Comparison of ENCODE assay signal across 24 cellular contexts in the genomic region with DNA sequence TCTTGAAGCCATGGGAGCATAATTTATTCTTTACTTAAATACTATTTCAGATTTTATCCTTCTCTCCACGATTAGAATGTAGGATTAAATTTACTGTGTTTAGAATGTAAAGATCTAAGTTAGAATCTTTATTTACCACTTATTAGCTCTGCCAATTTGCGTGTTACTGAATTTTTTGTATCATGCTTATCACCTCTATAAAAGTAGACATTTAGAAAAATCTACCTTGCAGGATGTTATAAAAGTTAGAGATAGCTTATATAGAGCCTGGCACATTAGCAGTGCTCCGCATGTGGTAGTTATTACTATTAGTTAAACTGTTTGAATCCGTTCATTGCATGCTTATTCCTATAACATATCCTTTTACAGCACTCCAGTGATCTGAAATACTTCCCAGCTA.
"Had no signal": no experiment of that assay in that cellular context is flagged by ENCODE, and none has a peak within 500 bp of the region (broad histone marks: within the 10 kb centered on the region; RNA-seq: fewer than 3 reads in every experiment).

No MANE protein-coding gene starts in this region.

- H3K27ac Mint-ChIP-seq: activated CD4-positive, alpha-beta memory T cell treated with anti-CD3 and anti-CD28 coated beads, Interleukin-2, amount 10 ng/mL, durations not matched to agents 7 days and 5 days; activated CD4-positive, alpha-beta T cell treated with anti-CD3 and anti-CD28 coated beads, Interleukin-2, amount 10 ng/mL, durations not matched to agents 7 days and 5 days; activated naive CD8-positive, alpha-beta T cell; activated T-cell treated with anti-CD3 and anti-CD28 coated beads, Interleukin-2, amount 50 U/mL, for 24 hours; activated T-cell treated with anti-CD3 and anti-CD28 coated beads, Interleukin-2, amount 50 U/mL, for 72 hours; WTC11 had no signal

- H3K4me3 Mint-ChIP-seq: activated CD4-positive, alpha-beta memory T cell treated with anti-CD3 and anti-CD28 coated beads, Interleukin-2, amount 10 ng/mL, durations not matched to agents 7 days and 5 days; activated CD4-positive, alpha-beta T cell treated with anti-CD3 and anti-CD28 coated beads, Interleukin-2, amount 10 ng/mL, durations not matched to agents 7 days and 5 days; activated naive CD8-positive, alpha-beta T cell; activated T-cell treated with anti-CD3 and anti-CD28 coated beads, Interleukin-2, amount 50 U/mL, for 24 hours; activated T-cell treated with anti-CD3 and anti-CD28 coated beads, Interleukin-2, amount 50 U/mL, for 72 hours; central memory CD8-positive, alpha-beta T cell; WTC11 had no signal

- H3K36me3 ChIP-seq: brain microvascular endothelial cell, heart left ventricle had no signal

- H3K9me3 Mint-ChIP-seq: activated CD4-positive, alpha-beta memory T cell treated with anti-CD3 and anti-CD28 coated beads, Interleukin-2, amount 10 ng/mL, durations not matched to agents 7 days and 5 days; activated CD4-positive, alpha-beta T cell treated with anti-CD3 and anti-CD28 coated beads, Interleukin-2, amount 10 ng/mL, durations not matched to agents 7 days and 5 days; central memory CD8-positive, alpha-beta T cell; WTC11 had no signal

- H3K27me3 ChIP-seq: brain microvascular endothelial cell, heart left ventricle had no signal

- H3K4me3 ChIP-seq: heart left ventricle had no signal

- ATAC-seq: activated T-cell treated with anti-CD3 and anti-CD28 coated beads, Interleukin-2, amount 50 U/mL, for 72 hours; esophagus mucosa; heart left ventricle; WTC11 had no signal

- H3K27ac ChIP-seq: brain microvascular endothelial cell, heart left ventricle had no signal

- H3K27me3 Mint-ChIP-seq: activated CD4-positive, alpha-beta T cell treated with anti-CD3 and anti-CD28 coated beads, Interleukin-2, amount 10 ng/mL, durations not matched to agents 7 days and 5 days; activated naive CD8-positive, alpha-beta T cell; activated T-cell treated with anti-CD3 and anti-CD28 coated beads, Interleukin-2, amount 50 U/mL, for 24 hours; central memory CD8-positive, alpha-beta T cell had no signal

- H3K36me3 Mint-ChIP-seq: activated naive CD8-positive, alpha-beta T cell; WTC11 had no signal

- H3K4me1 ChIP-seq: heart left ventricle had no signal

- DNase-seq: activated CD4-positive, alpha-beta memory T cell treated with anti-CD3 and anti-CD28 coated beads, Interleukin-2, amount 10 ng/mL, durations not matched to agents 7 days and 5 days; activated CD4-positive, alpha-beta T cell treated with anti-CD3 and anti-CD28 coated beads for 1 hour; activated CD4-positive, alpha-beta T cell treated with anti-CD3 and anti-CD28 coated beads for 4 hours; activated CD4-positive, alpha-beta T cell treated with anti-CD3 and anti-CD28 coated beads, Interleukin-2, amount 10 ng/mL, durations not matched to agents 7 days and 5 days; activated CD4-positive, alpha-beta T cell treated with anti-CD3 and anti-CD28 coated beads, Interleukin-2, amount 50 U/mL, for 4 hours; activated CD8-positive, alpha-beta memory T cell treated with anti-CD3 and anti-CD28 coated beads, Interleukin-2, amount 50 U/mL, for 48 hours; activated gamma-delta T cell treated with Interleukin-2 at 50 U/mL for 16 hours; activated naive CD4-positive, alpha-beta T cell treated with anti-CD3 and anti-CD28 coated beads, Interleukin-2, amount 50 U/mL, for 16 hours; activated naive CD4-positive, alpha-beta T cell treated with Interleukin-2 at 50 U/mL for 16 hours; activated T-cell treated with anti-CD3 and anti-CD28 coated beads for 4 hours; activated T-cell treated with anti-CD3 and anti-CD28 coated beads, Interleukin-2, amount 50 U/mL, for 24 hours; activated T-cell treated with anti-CD3 and anti-CD28 coated beads, Interleukin-2, amount 50 U/mL, for 72 hours; amniotic stem cell; anterior cingulate cortex; brain microvascular endothelial cell; effector CD8-positive, alpha-beta T cell; foreskin fibroblast; glutamatergic neuron; heart left ventricle; T-helper 2 cell had no signal

- H3K4me1 Mint-ChIP-seq: activated CD4-positive, alpha-beta memory T cell treated with anti-CD3 and anti-CD28 coated beads, Interleukin-2, amount 10 ng/mL, durations not matched to agents 7 days and 5 days; activated CD4-positive, alpha-beta T cell treated with anti-CD3 and anti-CD28 coated beads, Interleukin-2, amount 10 ng/mL, durations not matched to agents 7 days and 5 days; central memory CD8-positive, alpha-beta T cell had no signal
